In genomic region chr19:38374332-38375097, GRCh38 we compare ENCODE assay signal across 8 cellular contexts. TPM values are rescaled to one million over a fixed set of nuclear protein-coding genes. Genes with fewer than 3 reads are reported as not detected.
A peak's percentile ranks its signal among the peaks of the same experiment; 100 is the strongest.
DNase-seq lines count a peak whose midpoint lies in the region; ATAC-seq and TF ChIP-seq lines count a peak whose summit lies in the region.

Gene PSMD8, plus strand, starts transcription at chr19:38374571. Its CDS starts 31 bp downstream, at chr19:38374602.

- H3K36me3 ChIP-seq in breast epithelium (no peaks in the 10 kb centered on the region), skeletal muscle tissue (ENCODE audit: control insufficient read depth in 3 of 3, insufficient read depth in 3 of 3, low read length in 3 of 3) (peaks cover 16 to 27% (median 22%) of the 10 kb centered on the region in 3 donors)

- TF ChIP-seq POLR2A in breast epithelium (IDR thresholded peaks at IDR 0.05): peak; percentile 87

- peak within 1 kb of the TSS; percentile 90 to 99 (median 98) for H3K9ac ChIP-seq in skeletal muscle tissue (ENCODE audit: low read depth in 1 of 3, low read length in 3 of 3)

- H3K27ac ChIP-seq in AG04450 (ENCODE audit: low read depth, low read length): peak within 1 kb of the TSS; percentile 87
- H3K27ac ChIP-seq in VCaP: peak within 1 kb of the TSS; percentile 95
- H3K27ac ChIP-seq in breast epithelium: peak within 1 kb of the TSS; percentile 92
- H3K27ac ChIP-seq in skeletal muscle tissue (ENCODE audit: low read depth, low read length): peak within 1 kb of the TSS; percentile 95

- H3K4me1 ChIP-seq in breast epithelium: peaks cover 7 to 12% of the 10 kb centered on the region in 2 donors
- peaks cover 20 to 30% (median 25%) of the 10 kb centered on the region in 3 donors for H3K4me1 ChIP-seq in skeletal muscle tissue (ENCODE audit: control insufficient read depth in 3 of 3, insufficient read depth in 3 of 3, low read length in 3 of 3)

- H3K9me3 ChIP-seq in AG04450 (ENCODE audit: control insufficient read depth, insufficient read depth, low read length): no peaks in the 10 kb centered on the region
- no peaks in the 10 kb centered on the region for H3K9me3 ChIP-seq in breast epithelium
- H3K9me3 ChIP-seq in iPS-18c (ENCODE audit: control insufficient read depth, insufficient read depth, low read length): peaks cover 2% of the 10 kb centered on the region
- H3K9me3 ChIP-seq in skeletal muscle tissue (ENCODE audit: control insufficient read depth in 3 of 3, low read length in 3 of 3): no peaks in the 10 kb centered on the region

- H3K27me3 ChIP-seq in AG04450 (ENCODE audit: control insufficient read depth, insufficient read depth, low read length) (peaks cover 5% of the 10 kb centered on the region), breast epithelium (no peaks in the 10 kb centered on the region), skeletal muscle tissue (ENCODE audit: control insufficient read depth in 3 of 3, insufficient read depth in 3 of 3, low read length in 3 of 3) (peaks cover 0 to 7% (median 3%) of the 10 kb centered on the region in 3 donors)

- ATAC-seq in GM18870 (IDR thresholded peaks at IDR 0.05; ENCODE audit: unreplicated experiment) (peak; percentile 92), HG03135 (IDR thresholded peaks at IDR 0.05; ENCODE audit: unreplicated experiment) (peak; percentile 95)

- CTCF ChIA-PET in AG04450 (lab: Charles Lee): interaction anchor here (0.8 to 3.3 kb wide), 12 partner anchors 10 to 475 kb away, joined by 3 to 21 read pairs (median 6); partner anchors contain the start of genes CATSPERG, FAM98C and GGN

- intact Hi-C loops in breast epithelium (cut with DNase I; ENCODE audit: low total_unique reads): no loop called here

- POLR2A ChIA-PET in AG04450 (lab: Yijun Ruan, JAX): interaction anchor here (0.5 to 2.6 kb wide), 10 partner anchors 13 to 1029 kb away, joined by 3 to 49 read pairs (median 4); partner anchors contain the start of genes FAM98C, GGN and SPRED3

- DNase-seq in AG04450 (ENCODE audit: low read depth, low spot score) (peak; percentile 95), NCI-H2196 treated with DMSO at 0.1 percent for 48 hours (lab: John Stamatoyannopoulos, UW; ENCODE audit: unreplicated experiment) (peak; percentile 98), breast epithelium (ENCODE audit: low spot score in 2 of 2) (peak; percentile 99)

- TF ChIP-seq CTCF in AG04450 (IDR thresholded peaks at IDR 0.05; ENCODE audit: low read depth, low read length) (no peak; the same call in 1 of the 2 replicates), VCaP (conservative IDR thresholded peaks at IDR 0.05) (peak; percentile 29), breast epithelium (IDR thresholded peaks at IDR 0.05) (no peak)

- H3K4me3 ChIP-seq in AG04450 (ENCODE audit: low read depth, low read length) (peak within 1 kb of the TSS; percentile 92), breast epithelium (peak within 1 kb of the TSS; percentile 75 to 90 (median 87)), iPS-18c (ENCODE audit: insufficient read depth, low read depth, low read length) (peak within 1 kb of the TSS; percentile 92), skeletal muscle tissue (ENCODE audit: low read length in 3 of 3) (peak within 1 kb of the TSS; percentile 91 to 93 (median 93))

RNA-seq across cellular contexts. Expression of gene PSMD8, which starts in this region (rescaled TPM):
- polyA plus RNA-seq in AG04450 (2011; rRNA removed): 287 and 328 TPM in 2 replicates
- polyA minus RNA-seq in AG04450 (2011; rRNA and poly(A)+ RNA removed): 184 and 269 TPM in 2 replicates
- total RNA-seq in breast epithelium (100 to 1,000 TPM; 203 to 598 (median 218) TPM), skeletal muscle tissue (129 TPM)

Comparison
In these comparisons a context has a peak if more than half of its experiments do, and no peak if none do; other contexts are left out.
1. Peak in every context shown above with its lines: DNase-seq, ATAC-seq, H3K4me3 ChIP-seq and H3K27ac ChIP-seq.